In the genomic region with DNA sequence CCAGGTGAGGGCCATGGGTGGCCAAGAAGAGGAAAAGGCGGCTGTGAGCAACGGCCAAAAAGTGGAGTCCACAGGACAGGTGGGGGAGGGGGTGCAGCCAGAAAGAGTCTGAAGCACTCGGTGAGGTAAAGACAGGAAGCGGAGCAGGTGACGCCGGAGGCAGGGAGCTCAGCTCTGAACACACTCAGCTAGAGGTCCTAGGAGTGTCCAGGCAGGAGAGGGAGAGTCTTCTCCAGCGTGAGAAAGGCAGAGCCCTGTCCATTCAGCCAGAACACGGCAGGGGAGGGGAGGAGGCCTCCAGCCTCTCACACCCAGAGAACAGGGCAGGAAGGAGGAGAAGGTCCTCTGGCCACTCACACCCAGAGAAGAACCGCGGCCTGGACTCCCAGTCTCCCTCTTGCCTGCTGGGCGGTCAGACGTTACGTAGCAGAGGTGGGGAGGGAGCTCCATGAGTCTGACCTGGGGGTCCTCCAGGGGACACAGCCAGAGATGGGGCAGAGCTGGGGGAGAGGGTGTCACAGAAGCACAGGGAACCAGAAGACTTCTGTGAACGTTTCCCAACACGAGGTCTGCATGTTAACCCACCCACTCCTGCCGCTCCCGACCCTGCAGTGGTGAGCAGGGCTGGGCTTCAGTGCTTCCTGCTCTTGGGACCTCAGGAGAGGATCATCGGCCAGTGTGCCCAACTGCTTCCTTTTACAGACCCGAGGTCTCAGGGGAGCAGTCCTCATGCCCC, we compare ENCODE assay signal across 16 cellular contexts.
DNase-seq lines count a peak whose midpoint lies in the region; ATAC-seq, FAIRE-seq and TF ChIP-seq lines count a peak whose summit lies in the region.
"Had no signal": no experiment of that assay in that cellular context is flagged by ENCODE, and none has a peak within 500 bp of the region (broad histone marks: within the 10 kb centered on the region; RNA-seq: fewer than 3 reads in every experiment).

No MANE protein-coding gene starts in this region.

- ATAC-seq in HG02759 (IDR thresholded peaks at IDR 0.05; ENCODE audit: unreplicated experiment): no peak
- ATAC-seq: A549 had no signal

- FAIRE-seq in bronchial epithelial cell (lab: Jason Lieb, UNC): peak; percentile 80
- FAIRE-seq: A549, islet of Langerhans had no signal

- H3K4me1 ChIP-seq in thyroid gland: peaks cover 7 to 27% of the 10 kb centered on the region in 2 donors

- CTCF ChIA-PET in activated CD4-positive, alpha-beta memory T cell treated with anti-CD3 and anti-CD28 coated beads, Interleukin-2, amount 10 ng/mL, durations not matched to agents 7 days and 5 days (lab: Charles Lee): interaction anchor here (0.6 kb wide), 1 partner anchor 410 kb away, joined by 3 read pairs; no protein-coding TSS in a partner anchor
- CTCF ChIA-PET in activated CD4-positive, alpha-beta memory T cell treated with anti-CD3 and anti-CD28 coated beads for 36 hours (lab: Charles Lee): no interaction called here

- WGBS in thyroid gland, 2 donors: 52 to 61% methylated on average over 12 to 15 of the region's 19 CpGs

- POLR2A ChIA-PET in activated CD4-positive, alpha-beta memory T cell treated with anti-CD3 and anti-CD28 coated beads, Interleukin-2, amount 10 ng/mL, durations not matched to agents 7 days and 5 days (lab: Charles Lee): interaction anchor here (1.3 kb wide), 1 partner anchor 9 kb away, joined by 3 read pairs; no protein-coding TSS in a partner anchor
- POLR2A ChIA-PET in activated CD4-positive, alpha-beta memory T cell treated with anti-CD3 and anti-CD28 coated beads for 36 hours (lab: Charles Lee): no interaction called here

- no peaks in the 10 kb centered on the region for H3K9me3 ChIP-seq in thyroid gland
- H3K9me3 ChIP-seq: A549 had no signal

- no peak overlapping the region for H3K4me3 Mint-ChIP-seq in activated CD4-positive, alpha-beta memory T cell treated with anti-CD3 and anti-CD28 coated beads, Interleukin-2, amount 10 ng/mL, durations not matched to agents 7 days and 5 days
- H3K4me3 Mint-ChIP-seq in activated CD4-positive, alpha-beta memory T cell treated with anti-CD3 and anti-CD28 coated beads for 36 hours: no peak overlapping the region
- H3K4me3 Mint-ChIP-seq: activated B cell treated with CpG ODN at 0.5 μM for 24 hours; activated naive CD8-positive, alpha-beta T cell; type B pancreatic cell had no signal

- no peaks in the 10 kb centered on the region for H3K9me3 Mint-ChIP-seq in activated CD4-positive, alpha-beta memory T cell treated with anti-CD3 and anti-CD28 coated beads, Interleukin-2, amount 10 ng/mL, durations not matched to agents 7 days and 5 days
- no peaks in the 10 kb centered on the region for H3K9me3 Mint-ChIP-seq in activated CD4-positive, alpha-beta memory T cell treated with anti-CD3 and anti-CD28 coated beads for 36 hours
- H3K9me3 Mint-ChIP-seq: activated B cell treated with CpG ODN at 0.5 μM for 24 hours, type B pancreatic cell had no signal

- no peak for DNase-seq in activated CD4-positive, alpha-beta memory T cell treated with anti-CD3 and anti-CD28 coated beads, Interleukin-2, amount 10 ng/mL, durations not matched to agents 7 days and 5 days
- no peak for DNase-seq in activated CD4-positive, alpha-beta memory T cell treated with anti-CD3 and anti-CD28 coated beads for 36 hours
- DNase-seq in bronchial epithelial cell (ENCODE audit: low read depth): peak; percentile 56
- DNase-seq in kidney tubule cell (ENCODE audit: low spot score): peak; percentile 95
- DNase-seq in thyroid gland: peak; percentile 85 to 89
- DNase-seq in retina: no peak
- DNase-seq in AG20443 (ENCODE audit: low spot score): no peak
- DNase-seq: activated B cell treated with CpG ODN at 0.5 μM for 24 hours, DMS 273 treated with DMSO at 0.1 percent for 48 hours, foreskin fibroblast, NCI-H187 treated with DMSO at 0.1 percent for 48 hours had no signal

- intact Hi-C loops in activated CD4-positive, alpha-beta memory T cell treated with anti-CD3 and anti-CD28 coated beads for 36 hours (cut with micrococcal nuclease): no loop called here
- intact Hi-C loops in thyroid gland (cut with DNase I): no loop called here

- no peak for TF ChIP-seq POLR2A in thyroid gland (IDR thresholded peaks at IDR 0.05)

- H3K27me3 ChIP-seq in bronchial epithelial cell (ENCODE audit: control insufficient read depth, insufficient read depth, low read length) (no peaks in the 10 kb centered on the region), thyroid gland (no peaks in the 10 kb centered on the region)

- peak overlapping the region in 2 of 3 donors; percentile 57 to 88 for H3K27ac ChIP-seq in thyroid gland
- H3K27ac ChIP-seq: A549 had no signal

- H3K4me3 ChIP-seq in bronchial epithelial cell (ENCODE audit: low read depth, low read length): no peak overlapping the region
- no peak overlapping the region for H3K4me3 ChIP-seq in thyroid gland (replicated peaks in 1 of 3)
- H3K4me3 ChIP-seq: A549 had no signal

- H3K36me3 ChIP-seq in bronchial epithelial cell (ENCODE audit: control insufficient read depth, insufficient read depth, low read length) (peaks cover 2% of the 10 kb centered on the region), thyroid gland (no peaks in the 10 kb centered on the region)

- H3K4me1 Mint-ChIP-seq in activated CD4-positive, alpha-beta memory T cell treated with anti-CD3 and anti-CD28 coated beads, Interleukin-2, amount 10 ng/mL, durations not matched to agents 7 days and 5 days: peaks cover 13% of the 10 kb centered on the region
- peaks cover 2% of the 10 kb centered on the region for H3K4me1 Mint-ChIP-seq in activated CD4-positive, alpha-beta memory T cell treated with anti-CD3 and anti-CD28 coated beads for 36 hours (ENCODE audit: low read depth)
- H3K4me1 Mint-ChIP-seq: activated B cell treated with CpG ODN at 0.5 μM for 24 hours had no signal

- no peaks in the 10 kb centered on the region for H3K27me3 Mint-ChIP-seq in activated CD4-positive, alpha-beta memory T cell treated with anti-CD3 and anti-CD28 coated beads, Interleukin-2, amount 10 ng/mL, durations not matched to agents 7 days and 5 days
- no peaks in the 10 kb centered on the region for H3K27me3 Mint-ChIP-seq in activated CD4-positive, alpha-beta memory T cell treated with anti-CD3 and anti-CD28 coated beads for 36 hours
- H3K27me3 Mint-ChIP-seq: activated B cell treated with CpG ODN at 0.5 μM for 24 hours; activated naive CD8-positive, alpha-beta T cell; type B pancreatic cell had no signal

- peaks cover 36% of the 10 kb centered on the region for H3K36me3 Mint-ChIP-seq in activated CD4-positive, alpha-beta memory T cell treated with anti-CD3 and anti-CD28 coated beads, Interleukin-2, amount 10 ng/mL, durations not matched to agents 7 days and 5 days (ENCODE audit: low read depth)
- H3K36me3 Mint-ChIP-seq in activated CD4-positive, alpha-beta memory T cell treated with anti-CD3 and anti-CD28 coated beads for 36 hours: peaks cover 12% of the 10 kb centered on the region

- peak overlapping the region; percentile 58 for H3K27ac Mint-ChIP-seq in activated CD4-positive, alpha-beta memory T cell treated with anti-CD3 and anti-CD28 coated beads, Interleukin-2, amount 10 ng/mL, durations not matched to agents 7 days and 5 days
- H3K27ac Mint-ChIP-seq in activated CD4-positive, alpha-beta memory T cell treated with anti-CD3 and anti-CD28 coated beads for 36 hours: no peak overlapping the region
- H3K27ac Mint-ChIP-seq: activated B cell treated with CpG ODN at 0.5 μM for 24 hours; activated naive CD8-positive, alpha-beta T cell had no signal

- TF ChIP-seq CTCF in bronchial epithelial cell (IDR thresholded peaks at IDR 0.05; ENCODE audit: insufficient read depth, low read length, severe bottlenecking): no peak
- no peak for TF ChIP-seq CTCF in thyroid gland (IDR thresholded peaks at IDR 0.05)

Comparison
In these comparisons a context has a peak if more than half of its experiments do, and no peak if none do; other contexts are left out.
1. DNase-seq: peak in bronchial epithelial cell (single experiment), kidney tubule cell (single experiment) and thyroid gland (2 of 2); none in activated CD4-positive, alpha-beta memory T cell treated with anti-CD3 and anti-CD28 coated beads, Interleukin-2, amount 10 ng/mL, durations not matched to agents 7 days and 5 days (single experiment), activated CD4-positive, alpha-beta memory T cell treated with anti-CD3 and anti-CD28 coated beads for 36 hours (single experiment), retina (single experiment) and AG20443 (single experiment).